Comparison of ENCODE assay signal across 8 cellular contexts in genomic region chr2:215728504-215729065, GRCh38.
A peak's percentile ranks its signal among the peaks of the same experiment; 100 is the strongest.
DNase-seq lines count a peak whose midpoint lies in the region; ATAC-seq and TF ChIP-seq lines count a peak whose summit lies in the region.

No MANE protein-coding gene starts in this region.

- H3K27me3 Mint-ChIP-seq in natural killer cell treated with Interleukin-12 subunit alpha and Interleukin-12 subunit beta and Interleukin-15 and Interleukin-18, amount 100 ng/mL, for 72 hours, result peaks cover 8 to 16% of the 10 kb centered on the region in 2 donors

- no peak overlapping the region for H3K4me3 ChIP-seq in GM06990 (replicated peaks; ENCODE audit: low read depth, low read length)

- no peak overlapping the region for H3K27ac Mint-ChIP-seq in natural killer cell treated with Interleukin-12 subunit alpha and Interleukin-12 subunit beta and Interleukin-15 and Interleukin-18, amount 100 ng/mL, for 72 hours

- no peak overlapping the region for H3K4me3 Mint-ChIP-seq in natural killer cell treated with Interleukin-12 subunit alpha and Interleukin-12 subunit beta and Interleukin-15 and Interleukin-18, amount 100 ng/mL, for 72 hours

- H3K4me1 Mint-ChIP-seq in natural killer cell treated with Interleukin-12 subunit alpha and Interleukin-12 subunit beta and Interleukin-15 and Interleukin-18, amount 100 ng/mL, for 72 hours (ENCODE audit: low read depth in 2 of 2), result no peaks in the 10 kb centered on the region

- H3K4me1 ChIP-seq in foreskin keratinocyte, result peaks cover 21% of the 10 kb centered on the region

- no peaks in the 10 kb centered on the region for H3K36me3 ChIP-seq in GM06990 (ENCODE audit: control insufficient read depth, insufficient read depth, low read length)

- ATAC-seq in GM21723 (IDR thresholded peaks at IDR 0.05; ENCODE audit: unreplicated experiment) (peak; percentile 82), foreskin keratinocyte (no peak), HG02678 (IDR thresholded peaks at IDR 0.05; ENCODE audit: unreplicated experiment) (no peak)
- no peak for ATAC-seq in natural killer cell treated with Interleukin-12 subunit alpha and Interleukin-12 subunit beta and Interleukin-15 and Interleukin-18, amount 100 ng/mL, for 72 hours

- H3K9me3 Mint-ChIP-seq in natural killer cell treated with Interleukin-12 subunit alpha and Interleukin-12 subunit beta and Interleukin-15 and Interleukin-18, amount 100 ng/mL, for 72 hours, result no peaks in the 10 kb centered on the region

- TF ChIP-seq CTCF in GM06990 (IDR thresholded peaks at IDR 0.05; ENCODE audit: insufficient read depth, low read length, poor library complexity, severe bottlenecking) (no peak), foreskin keratinocyte (conservative IDR thresholded peaks at IDR 0.05) (no peak)

- no peaks in the 10 kb centered on the region for H3K36me3 Mint-ChIP-seq in natural killer cell treated with Interleukin-12 subunit alpha and Interleukin-12 subunit beta and Interleukin-15 and Interleukin-18, amount 100 ng/mL, for 72 hours

- peak; percentile 51 for DNase-seq in GM06990 (ENCODE audit: extremely low read depth, insufficient read length)
- DNase-seq in NCI-H226, result peak; percentile 62
- peak; percentile 76 for DNase-seq in foreskin keratinocyte
- no peak for DNase-seq in natural killer cell treated with Interleukin-12 subunit alpha and Interleukin-12 subunit beta and Interleukin-15 and Interleukin-18, amount 100 ng/mL, for 72 hours (ENCODE audit: low spot score)
- no peak for DNase-seq in NCI-H510A (lab: John Stamatoyannopoulos, UW)
- DNase-seq in activated CD4-positive, CD25-positive, alpha-beta regulatory T cell treated with anti-CD3 and anti-CD28 coated beads, Interleukin-2, amount 50 U/mL, for 72 hours, result no peak

- H3K27ac ChIP-seq in foreskin keratinocyte, result no peak overlapping the region

- H3K27me3 ChIP-seq in GM06990 (replicated peaks; ENCODE audit: control insufficient read depth, insufficient read depth, low read length), result no peaks in the 10 kb centered on the region
- H3K27me3 ChIP-seq in foreskin keratinocyte, result no peaks in the 10 kb centered on the region

Comparison
In these comparisons a context has a peak if more than half of its experiments do, and no peak if none do; other contexts are left out.
1. DNase-seq: peak in GM06990 (single experiment), NCI-H226 (single experiment) and foreskin keratinocyte (2 of 2); none in natural killer cell treated with Interleukin-12 subunit alpha and Interleukin-12 subunit beta and Interleukin-15 and Interleukin-18, amount 100 ng/mL, for 72 hours (single experiment), NCI-H510A (single experiment) and activated CD4-positive, CD25-positive, alpha-beta regulatory T cell treated with anti-CD3 and anti-CD28 coated beads, Interleukin-2, amount 50 U/mL, for 72 hours (single experiment).